In the genomic region with DNA sequence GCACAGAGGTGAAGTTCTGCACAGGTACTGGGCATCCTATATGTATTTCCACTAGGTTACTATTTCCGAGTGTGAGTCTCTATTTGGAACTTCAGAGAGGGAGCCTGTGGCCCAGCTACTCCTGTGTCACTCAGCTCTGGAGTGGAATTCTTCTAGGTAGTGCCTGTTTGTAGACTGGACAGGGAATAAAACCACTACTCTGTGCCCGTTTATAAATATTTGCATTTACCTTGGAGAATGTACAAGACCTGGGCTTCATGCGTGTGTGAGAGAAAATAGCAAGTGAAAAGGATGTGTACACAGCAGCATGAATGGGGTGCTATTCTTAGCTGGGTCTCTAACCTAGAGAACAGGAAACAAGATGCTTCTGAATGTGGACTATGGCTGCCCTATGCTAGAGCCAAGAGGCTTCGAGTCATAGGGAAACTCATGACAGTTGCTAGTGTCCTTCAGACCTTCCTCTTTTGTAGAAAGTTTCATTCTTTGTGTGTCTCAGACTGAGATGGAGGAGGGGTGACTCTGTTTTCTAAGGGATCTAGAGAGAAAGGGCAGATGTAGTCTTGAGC, we compare ENCODE assay signal across 8 cellular contexts. TPM values are rescaled to one million over a fixed set of nuclear protein-coding genes. Genes with fewer than 3 reads are reported as not detected.
DNase-seq lines count a peak whose midpoint lies in the region; ATAC-seq and TF ChIP-seq lines count a peak whose summit lies in the region.
"Not testable (repeated sequence)": the region's sequence is repeated elsewhere in the genome, so short reads cannot be mapped to it uniquely, and the experiment has no call there.

No MANE protein-coding gene starts in this region.

- H3K27ac ChIP-seq in heart right ventricle, result not testable (repeated sequence)

- peak; percentile 97 for ATAC-seq in GM18517 (IDR thresholded peaks at IDR 0.05; ENCODE audit: unreplicated experiment)
- ATAC-seq in GM19397 (IDR thresholded peaks at IDR 0.05; ENCODE audit: unreplicated experiment), result peak; percentile 98
- peak; percentile 99 for ATAC-seq in GM21723 (IDR thresholded peaks at IDR 0.05; ENCODE audit: unreplicated experiment)
- ATAC-seq in HG02970 (IDR thresholded peaks at IDR 0.05; ENCODE audit: low FRiP score, unreplicated experiment), result peak; percentile 97
- peak; percentile 98 for ATAC-seq in HG03354 (IDR thresholded peaks at IDR 0.05; ENCODE audit: poor library complexity, severe bottlenecking, unreplicated experiment)
- ATAC-seq in activated CD4-positive, CD25-positive, alpha-beta regulatory T cell treated with anti-CD3 and anti-CD28 coated beads, Interleukin-2, amount 50 U/mL, for 24 hours, result peak; percentile 74 to 77
- peak; percentile 17 to 85 (median 72) for ATAC-seq in heart right ventricle
- peak; percentile 84 for ATAC-seq in sciatic nerve

- not testable (repeated sequence) for H3K4me1 ChIP-seq in heart right ventricle

- H3K27me3 ChIP-seq in heart right ventricle, result not testable (repeated sequence)

- TF ChIP-seq CTCF in heart right ventricle (IDR thresholded peaks at IDR 0.05), result not testable (repeated sequence)

- not testable (repeated sequence) for DNase-seq in heart right ventricle; sciatic nerve (ENCODE audit: low spot score)

- intact Hi-C loops in heart right ventricle (cut with DNase I); sciatic nerve (cut with DNase I): not testable (repeated sequence)

- not testable (repeated sequence) for H3K36me3 ChIP-seq in heart right ventricle

- WGBS in heart right ventricle, 2 donors, result no CpG with 5 or more reads among the region's 4 CpGs

- not testable (repeated sequence) for H3K4me3 ChIP-seq in heart right ventricle

- not testable (repeated sequence) for H3K9me3 ChIP-seq in heart right ventricle

RNA-seq across cellular contexts. Expression of a gene that starts 40.5 kb away (rescaled TPM):
- total RNA-seq in heart right ventricle (under 1 TPM in 4 of 10 donors, not detected in 6; 0.15 to 0.37 (median 0.23) TPM), sciatic nerve (not detected)
- polyA plus RNA-seq in heart right ventricle, result not detected
